Comparison of ENCODE assay signal across 24 cellular contexts in genomic region chr7:98548981-98549380, GRCh38.
"Had no signal": no experiment of that assay in that cellular context is flagged by ENCODE, and none has a peak within 500 bp of the region (broad histone marks: within the 10 kb centered on the region; RNA-seq: fewer than 3 reads in every experiment).

No MANE protein-coding gene starts in this region.

- H3K9me3 Mint-ChIP-seq: type B pancreatic cell had no signal

- H3K4me3 Mint-ChIP-seq: effector memory CD8-positive, alpha-beta T cell; mesothelial cell of epicardium; naive thymus-derived CD4-positive, alpha-beta T cell; nephron; stimulated activated memory B cell treated with anti-CD40 and anti-IgM and Interleukin-4, amounts not matched to agents 10 μg/mL and 1 μg/mL and 100 μg/mL, for 72 hours; type B pancreatic cell had no signal

- H3K36me3 ChIP-seq: esophagus squamous epithelium, gastrocnemius medialis, heart left ventricle, left lung, sigmoid colon, tibial artery had no signal

- H3K4me1 ChIP-seq: esophagus squamous epithelium, gastrocnemius medialis, heart left ventricle, left lung, psoas muscle, sigmoid colon, testis, tibial artery had no signal

- H3K4me1 Mint-ChIP-seq: mesothelial cell of epicardium; naive thymus-derived CD4-positive, alpha-beta T cell; stimulated activated memory B cell treated with anti-CD40 and anti-IgM and Interleukin-4, amounts not matched to agents 10 μg/mL and 1 μg/mL and 100 μg/mL, for 72 hours had no signal

- H3K27me3 ChIP-seq: esophagus squamous epithelium, gastrocnemius medialis, heart left ventricle, hepatocyte, left lung, sigmoid colon, testis, tibial artery had no signal

- DNase-seq: cortex of kidney; effector memory CD8-positive, alpha-beta T cell; esophagus squamous epithelium; gastrocnemius medialis; heart left ventricle; left cardiac atrium; left lung; mesenchymal stem cell; mucosa of descending colon; naive thymus-derived CD4-positive, alpha-beta T cell; nucleus accumbens; psoas muscle; right cardiac atrium; sigmoid colon; stimulated activated CD4-positive, alpha-beta T cell treated with anti-CD3 and anti-CD28 coated beads, Interleukin-4, amount 100 ng/mL, for 4 hours; stimulated activated naive CD8-positive, alpha-beta T cell treated with anti-CD3 and anti-CD28 coated beads, Interleukin-15, Interleukin-2, amounts not matched to agents 100 U/mL and 50 U/mL, for 24 hours; substantia nigra; testis; tibial artery had no signal

- H3K9me3 ChIP-seq: gastrocnemius medialis, mucosa of descending colon, testis had no signal

- H3K36me3 Mint-ChIP-seq: mesothelial cell of epicardium; stimulated activated memory B cell treated with anti-CD40 and anti-IgM and Interleukin-4, amounts not matched to agents 10 μg/mL and 1 μg/mL and 100 μg/mL, for 72 hours; type B pancreatic cell had no signal

- H3K27ac ChIP-seq: esophagus squamous epithelium, gastrocnemius medialis, heart left ventricle, hepatocyte, left lung, psoas muscle, sigmoid colon, testis, tibial artery had no signal

- H3K27me3 Mint-ChIP-seq: stimulated activated memory B cell treated with anti-CD40 and anti-IgM and Interleukin-4, amounts not matched to agents 10 μg/mL and 1 μg/mL and 100 μg/mL, for 72 hours had no signal

- ATAC-seq: effector memory CD8-positive, alpha-beta T cell; gastrocnemius medialis; heart left ventricle; left cardiac atrium; left lung; mucosa of descending colon; naive thymus-derived CD4-positive, alpha-beta T cell; psoas muscle; right cardiac atrium; stimulated activated memory B cell treated with anti-CD40 and anti-IgM and Interleukin-4, amounts not matched to agents 10 μg/mL and 1 μg/mL and 100 μg/mL, for 72 hours; stimulated activated naive CD8-positive, alpha-beta T cell treated with anti-CD3 and anti-CD28 coated beads, Interleukin-15, Interleukin-2, amounts not matched to agents 100 U/mL and 50 U/mL, for 24 hours had no signal

- H3K27ac Mint-ChIP-seq: effector memory CD8-positive, alpha-beta T cell; mesothelial cell of epicardium; naive thymus-derived CD4-positive, alpha-beta T cell; nephron; stimulated activated memory B cell treated with anti-CD40 and anti-IgM and Interleukin-4, amounts not matched to agents 10 μg/mL and 1 μg/mL and 100 μg/mL, for 72 hours; type B pancreatic cell had no signal

- H3K4me3 ChIP-seq: esophagus squamous epithelium, gastrocnemius medialis, heart left ventricle, hepatocyte, left lung, mucosa of descending colon, psoas muscle, sigmoid colon, testis, tibial artery had no signal
